In the genomic region with DNA sequence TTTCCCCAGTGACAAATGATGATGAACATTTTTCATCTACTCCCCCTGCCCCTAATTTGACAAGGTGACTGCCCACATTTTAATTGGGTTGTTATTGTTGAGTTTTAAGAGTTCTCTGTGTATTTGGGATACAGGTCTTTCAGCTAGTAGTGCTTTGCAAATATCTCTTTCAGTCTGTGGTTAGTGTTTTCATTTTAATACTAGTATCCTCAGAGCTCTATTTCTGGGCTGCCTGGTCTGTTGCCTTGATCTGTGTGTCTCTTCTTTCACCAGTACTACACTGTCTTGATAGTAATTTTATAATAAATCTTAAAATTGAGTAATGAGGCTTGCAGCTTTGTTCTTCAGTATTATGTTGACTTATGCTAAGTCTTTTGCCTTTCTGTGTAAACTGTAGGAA, we compare ENCODE assay signal across 31 cellular contexts. TPM values are rescaled to one million over a fixed set of nuclear protein-coding genes. Genes with fewer than 3 reads are reported as not detected.
DNase-seq lines count a peak whose midpoint lies in the region; ATAC-seq and TF ChIP-seq lines count a peak whose summit lies in the region.
"Had no signal": no experiment of that assay in that cellular context is flagged by ENCODE, and none has a peak within 500 bp of the region (broad histone marks: within the 10 kb centered on the region; RNA-seq: fewer than 3 reads in every experiment).

No MANE protein-coding gene starts in this region.

- H3K9me3 ChIP-seq in gastrocnemius medialis, result no peaks in the 10 kb centered on the region
- H3K9me3 ChIP-seq: HAP-1, mucosa of descending colon, psoas muscle, stomach, thyroid gland had no signal

- peak overlapping the region; percentile 14 for H3K27ac Mint-ChIP-seq in activated T-helper 17 cell treated with anti-CD3 and anti-CD28 coated beads, Interleukin-2, amount 50 U/mL, for 72 hours
- no peak overlapping the region for H3K27ac Mint-ChIP-seq in chondrocyte (ENCODE audit: unreplicated experiment)
- H3K27ac Mint-ChIP-seq in activated CD4-positive, alpha-beta T cell treated with anti-CD3 and anti-CD28 coated beads, Interleukin-2, amount 10 ng/mL, durations not matched to agents 7 days and 5 days, result no peak overlapping the region
- H3K27ac Mint-ChIP-seq: activated CD4-positive, alpha-beta memory T cell treated with anti-CD3 and anti-CD28 coated beads, Interleukin-2, amount 10 ng/mL, durations not matched to agents 7 days and 5 days; activated T-helper 2 cell treated with anti-CD3 and anti-CD28 coated beads, Interferon-gamma antibody, Interleukin-2, Interleukin-4, amounts not matched to agents 10 μg/mL and 5 μg/mL and 100 μg/mL, durations not matched to agents 14 hours and 24 hours and 36 hours; B cell; natural killer cell treated with Interleukin-12 subunit alpha and Interleukin-12 subunit beta and Interleukin-15 and Interleukin-18, amount 100 ng/mL, for 72 hours; T-helper 17 cell had no signal

- no peaks in the 10 kb centered on the region for H3K27me3 ChIP-seq in gastrocnemius medialis
- H3K27me3 ChIP-seq: stomach, thyroid gland had no signal

- H3K9me3 Mint-ChIP-seq in activated T-helper 17 cell treated with anti-CD3 and anti-CD28 coated beads, Interleukin-2, amount 50 U/mL, for 72 hours, result no peaks in the 10 kb centered on the region
- H3K9me3 Mint-ChIP-seq in chondrocyte (ENCODE audit: low read depth), result no peaks in the 10 kb centered on the region
- no peaks in the 10 kb centered on the region for H3K9me3 Mint-ChIP-seq in activated CD4-positive, alpha-beta T cell treated with anti-CD3 and anti-CD28 coated beads, Interleukin-2, amount 10 ng/mL, durations not matched to agents 7 days and 5 days
- H3K9me3 Mint-ChIP-seq: activated CD4-positive, alpha-beta memory T cell treated with anti-CD3 and anti-CD28 coated beads, Interleukin-2, amount 10 ng/mL, durations not matched to agents 7 days and 5 days; activated naive CD4-positive, alpha-beta T cell treated with anti-CD3 and anti-CD28 coated beads, Interleukin-2, amount 50 U/mL, for 72 hours; activated T-helper 2 cell treated with anti-CD3 and anti-CD28 coated beads, Interferon-gamma antibody, Interleukin-2, Interleukin-4, amounts not matched to agents 10 μg/mL and 5 μg/mL and 100 μg/mL, durations not matched to agents 14 hours and 24 hours and 36 hours; CD4-positive, alpha-beta memory T cell; natural killer cell treated with Interleukin-12 subunit alpha and Interleukin-12 subunit beta and Interleukin-15 and Interleukin-18, amount 100 ng/mL, for 72 hours had no signal

- no peak overlapping the region for H3K27ac ChIP-seq in gastrocnemius medialis
- H3K27ac ChIP-seq: psoas muscle, stomach, thyroid gland had no signal

- CTCF ChIA-PET in activated CD4-positive, alpha-beta T cell treated with anti-CD3 and anti-CD28 coated beads, Interleukin-2, amount 10 ng/mL, durations not matched to agents 7 days and 5 days (lab: Charles Lee), result interaction anchor here (1.0 to 3.7 kb wide), 5 partner anchors 9 to 26 kb away, joined by 3 to 11 read pairs (median 4); a partner anchor contains a TSS

- intact Hi-C loops in gastrocnemius medialis (cut with DNase I; ENCODE audit: low total_unique reads), result no loop called here

- TF ChIP-seq CTCF in chondrocyte (IDR thresholded peaks at IDR 0.05), result no peak
- no peak for TF ChIP-seq CTCF in gastrocnemius medialis (IDR thresholded peaks at IDR 0.05 in 4 of 5, conservative IDR thresholded peaks at IDR 0.05 in 1 of 5)

- H3K36me3 ChIP-seq in gastrocnemius medialis, result peaks cover 0 to 7% of the 10 kb centered on the region in 2 donors
- H3K36me3 ChIP-seq: thyroid gland had no signal

- H3K4me1 Mint-ChIP-seq in activated T-helper 17 cell treated with anti-CD3 and anti-CD28 coated beads, Interleukin-2, amount 50 U/mL, for 72 hours, result peaks cover 27% of the 10 kb centered on the region
- H3K4me1 Mint-ChIP-seq in chondrocyte (ENCODE audit: low read depth), result peaks cover 12% of the 10 kb centered on the region
- H3K4me1 Mint-ChIP-seq in activated CD4-positive, alpha-beta T cell treated with anti-CD3 and anti-CD28 coated beads, Interleukin-2, amount 10 ng/mL, durations not matched to agents 7 days and 5 days, result peaks cover 26% of the 10 kb centered on the region

- no peak for TF ChIP-seq POLR2A in gastrocnemius medialis (IDR thresholded peaks at IDR 0.05)

- H3K4me3 Mint-ChIP-seq in activated T-helper 17 cell treated with anti-CD3 and anti-CD28 coated beads, Interleukin-2, amount 50 U/mL, for 72 hours, result no peak overlapping the region
- H3K4me3 Mint-ChIP-seq in chondrocyte (ENCODE audit: unreplicated experiment), result no peak overlapping the region
- no peak overlapping the region for H3K4me3 Mint-ChIP-seq in activated CD4-positive, alpha-beta T cell treated with anti-CD3 and anti-CD28 coated beads, Interleukin-2, amount 10 ng/mL, durations not matched to agents 7 days and 5 days
- H3K4me3 Mint-ChIP-seq: activated CD4-positive, alpha-beta memory T cell treated with anti-CD3 and anti-CD28 coated beads, Interleukin-2, amount 10 ng/mL, durations not matched to agents 7 days and 5 days; B cell; CD4-positive, alpha-beta memory T cell; natural killer cell treated with Interleukin-12 subunit alpha and Interleukin-12 subunit beta and Interleukin-15 and Interleukin-18, amount 100 ng/mL, for 72 hours; T-helper 17 cell had no signal

- peaks cover 39% of the 10 kb centered on the region for H3K36me3 Mint-ChIP-seq in activated T-helper 17 cell treated with anti-CD3 and anti-CD28 coated beads, Interleukin-2, amount 50 U/mL, for 72 hours (ENCODE audit: low read depth)
- H3K36me3 Mint-ChIP-seq in chondrocyte (ENCODE audit: low read depth), result peaks cover 3% of the 10 kb centered on the region
- H3K36me3 Mint-ChIP-seq in activated CD4-positive, alpha-beta T cell treated with anti-CD3 and anti-CD28 coated beads, Interleukin-2, amount 10 ng/mL, durations not matched to agents 7 days and 5 days (ENCODE audit: low read depth), result peaks cover 19% of the 10 kb centered on the region

- peak; percentile 62 for ATAC-seq in GM18867 (IDR thresholded peaks at IDR 0.05; ENCODE audit: unreplicated experiment)
- ATAC-seq in GM21723 (IDR thresholded peaks at IDR 0.05; ENCODE audit: unreplicated experiment), result peak; percentile 75
- peak; percentile 67 for ATAC-seq in HG02885 (IDR thresholded peaks at IDR 0.05; ENCODE audit: poor library complexity, unreplicated experiment)
- ATAC-seq in activated T-helper 17 cell treated with anti-CD3 and anti-CD28 coated beads, Interleukin-2, amount 50 U/mL, for 72 hours (replicated peaks), result no peak
- ATAC-seq in gastrocnemius medialis, result no peak
- ATAC-seq: activated naive CD4-positive, alpha-beta T cell treated with anti-CD3 and anti-CD28 coated beads, Interleukin-2, amount 50 U/mL, for 72 hours; left cardiac atrium; mucosa of descending colon; natural killer cell treated with Interleukin-12 subunit alpha and Interleukin-12 subunit beta and Interleukin-15 and Interleukin-18, amount 100 ng/mL, for 72 hours; Panc1; psoas muscle; sciatic nerve; T-helper 17 cell had no signal

- DNase-seq in chondrocyte (ENCODE audit: low spot score) (no peak), gastrocnemius medialis (no peak)
- no peak for DNase-seq in activated CD4-positive, alpha-beta T cell treated with anti-CD3 and anti-CD28 coated beads, Interleukin-2, amount 10 ng/mL, durations not matched to agents 7 days and 5 days
- no peak for DNase-seq in stimulated activated CD8-positive, alpha-beta memory T cell treated with anti-CD3 and anti-CD28 coated beads, Interleukin-4, amount 100 ng/mL, for 48 hours
- DNase-seq: activated CD4-positive, alpha-beta memory T cell treated with anti-CD3 and anti-CD28 coated beads, Interleukin-2, amount 10 ng/mL, durations not matched to agents 7 days and 5 days; activated CD4-positive, CD25-positive, alpha-beta regulatory T cell treated with anti-CD3 and anti-CD28 coated beads, Interleukin-2, amount 50 U/mL, for 72 hours; CD4-positive, alpha-beta memory T cell; hippocampal formation; left cardiac atrium; mammary epithelial cell; mucosa of descending colon; NCI-H146; NCI-H748 treated with DMSO at 0.1 percent for 48 hours; psoas muscle; SHP77; stimulated activated CD4-positive, alpha-beta T cell treated with anti-CD3 and anti-CD28 coated beads, Interleukin-12 subunit alpha, Interleukin-12 subunit beta, amount 100 ng/mL, for 4 hours; stimulated activated CD4-positive, alpha-beta T cell treated with anti-CD3 and anti-CD28 coated beads, Interleukin-2, amount 100 ng/mL, for 48 hours; stomach; T-helper 17 cell; thyroid gland had no signal

- H3K4me1 ChIP-seq in gastrocnemius medialis, result peaks cover 8 to 13% of the 10 kb centered on the region in 2 donors
- H3K4me1 ChIP-seq: thyroid gland had no signal

- POLR2A ChIA-PET in activated CD4-positive, alpha-beta T cell treated with anti-CD3 and anti-CD28 coated beads, Interleukin-2, amount 10 ng/mL, durations not matched to agents 7 days and 5 days (lab: Charles Lee), result no interaction called here

- in situ Hi-C loops in gastrocnemius medialis (cut with MboI; ENCODE audit: low sequenced_read_pairs in 4 of 4), result no loop called here

- no peak overlapping the region for H3K4me3 ChIP-seq in gastrocnemius medialis
- H3K4me3 ChIP-seq: HAP-1, mucosa of descending colon, psoas muscle, stomach, thyroid gland had no signal

- no peaks in the 10 kb centered on the region for H3K27me3 Mint-ChIP-seq in activated T-helper 17 cell treated with anti-CD3 and anti-CD28 coated beads, Interleukin-2, amount 50 U/mL, for 72 hours
- H3K27me3 Mint-ChIP-seq in chondrocyte (ENCODE audit: low read depth), result no peaks in the 10 kb centered on the region
- no peaks in the 10 kb centered on the region for H3K27me3 Mint-ChIP-seq in activated CD4-positive, alpha-beta T cell treated with anti-CD3 and anti-CD28 coated beads, Interleukin-2, amount 10 ng/mL, durations not matched to agents 7 days and 5 days
- H3K27me3 Mint-ChIP-seq: activated CD4-positive, alpha-beta memory T cell treated with anti-CD3 and anti-CD28 coated beads, Interleukin-2, amount 10 ng/mL, durations not matched to agents 7 days and 5 days; B cell; CD4-positive, alpha-beta memory T cell; natural killer cell treated with Interleukin-12 subunit alpha and Interleukin-12 subunit beta and Interleukin-15 and Interleukin-18, amount 100 ng/mL, for 72 hours; T-helper 17 cell had no signal

RNA-seq across cellular contexts. Expression of a gene that starts 19.7 kb away (rescaled TPM):
- total RNA-seq in activated T-helper 17 cell treated with anti-CD3 and anti-CD28 coated beads, Interleukin-2, amount 50 U/mL, for 72 hours, result 10 to 100 TPM; 54.1 to 77.8 TPM
- 34.5 to 46.3 TPM (median 35.2 TPM) in 3 replicates for total RNA-seq in chondrocyte
- total RNA-seq in activated CD4-positive, alpha-beta T cell treated with anti-CD3 and anti-CD28 coated beads, Interleukin-2, amount 10 ng/mL, durations not matched to agents 7 days and 5 days, result 10 to 100 TPM; 40.2 to 47.0 TPM
- total RNA-seq in gastrocnemius medialis, result 10 to 100 TPM; 33.0 to 71.3 (median 50.7) TPM

RNA-seq across cellular contexts. Expression of a gene that starts 20.7 kb away (rescaled TPM):
- 10 to 100 TPM; 18.6 to 26.8 TPM for total RNA-seq in activated T-helper 17 cell treated with anti-CD3 and anti-CD28 coated beads, Interleukin-2, amount 50 U/mL, for 72 hours
- total RNA-seq in chondrocyte (28.4 to 33.0 TPM (median 32.0 TPM) in 3 replicates), gastrocnemius medialis (10 to 100 TPM; 23.3 to 32.4 (median 29.7) TPM)
- total RNA-seq in activated CD4-positive, alpha-beta T cell treated with anti-CD3 and anti-CD28 coated beads, Interleukin-2, amount 10 ng/mL, durations not matched to agents 7 days and 5 days, result 10 to 100 TPM; 31.4 to 33.6 TPM

RNA-seq across cellular contexts. Expression of a gene that starts 55.9 kb away (rescaled TPM):
- total RNA-seq in activated T-helper 17 cell treated with anti-CD3 and anti-CD28 coated beads, Interleukin-2, amount 50 U/mL, for 72 hours, result 1 to 10 TPM in 1 of 2 donors, under 1 TPM in 1; 0.58 to 1.3 TPM
- total RNA-seq in chondrocyte (0.36 to 0.99 TPM (median 0.57 TPM) in 3 replicates), gastrocnemius medialis (under 1 TPM in 1 of 4 donors, not detected in 3; 0.67 TPM)
- 1 to 10 TPM; 1.3 to 1.6 TPM for total RNA-seq in activated CD4-positive, alpha-beta T cell treated with anti-CD3 and anti-CD28 coated beads, Interleukin-2, amount 10 ng/mL, durations not matched to agents 7 days and 5 days

Comparison
In these comparisons a context has a peak if more than half of its experiments do, and no peak if none do; other contexts are left out.
1. ATAC-seq: peak in GM18867 (single experiment), GM21723 (single experiment) and HG02885 (single experiment); none in activated T-helper 17 cell treated with anti-CD3 and anti-CD28 coated beads, Interleukin-2, amount 50 U/mL, for 72 hours (single experiment) and gastrocnemius medialis (0 of 2).